ENCODE assay signal across 8 cellular contexts in the genomic region with DNA sequence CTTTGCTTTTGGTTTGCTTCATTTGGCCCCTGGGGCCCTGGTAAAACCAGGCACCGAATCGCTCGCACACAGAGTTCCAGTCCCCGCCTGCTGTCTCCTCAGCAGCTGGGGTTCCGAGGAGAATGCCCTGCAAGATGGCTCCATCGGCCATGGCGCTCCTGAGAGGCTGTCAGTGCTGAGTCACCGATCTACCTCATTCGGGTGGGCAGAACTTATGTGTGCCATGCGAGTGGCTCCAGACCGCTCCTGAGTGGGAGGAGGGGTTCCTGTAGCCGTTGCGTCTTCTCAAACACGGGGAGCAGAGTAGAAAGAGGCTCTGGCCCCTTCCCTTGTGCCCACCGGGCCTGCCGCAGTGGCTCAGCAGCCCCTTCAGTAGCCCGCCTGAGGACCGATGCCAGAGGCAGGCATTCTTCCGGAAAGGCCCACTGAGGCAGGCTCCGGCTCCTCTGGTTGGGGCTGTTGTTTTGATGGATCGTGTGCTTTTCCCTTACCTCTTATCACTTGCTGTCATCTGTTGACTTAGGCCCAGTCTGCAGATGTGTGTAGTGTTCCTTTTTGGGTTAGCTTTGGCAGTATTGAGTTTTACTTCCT. TPM values are rescaled to one million over a fixed set of nuclear protein-coding genes. Genes with fewer than 3 reads are reported as not detected.
DNase-seq lines count a peak whose midpoint lies in the region; ATAC-seq and TF ChIP-seq lines count a peak whose summit lies in the region.

No MANE protein-coding gene starts in this region.

- peak; percentile 69 for DNase-seq in GM10248 (ENCODE audit: extremely low spot score)
- DNase-seq in activated T-cell treated with anti-CD3 and anti-CD28 coated beads, Interleukin-2, amount 50 U/mL, for 24 hours = peak; percentile 84
- DNase-seq in fibroblast of gingiva (ENCODE audit: low read depth) = peak; percentile 74
- DNase-seq in non-pigmented ciliary epithelial cell (ENCODE audit: low read depth) = peak; percentile 51
- DNase-seq in testis = peak; percentile 70
- DNase-seq in NCI-H510A (lab: John Stamatoyannopoulos, UW) = no peak

- peak overlapping the region; percentile 99 for H3K4me3 Mint-ChIP-seq in activated T-cell treated with anti-CD3 and anti-CD28 coated beads, Interleukin-2, amount 50 U/mL, for 24 hours

- peak; percentile 26 for ATAC-seq in HG02623 (IDR thresholded peaks at IDR 0.05; ENCODE audit: unreplicated experiment)

- intact Hi-C loops in testis (cut with DNase I; ENCODE audit: low total_unique reads) = no loop called here

- TF ChIP-seq POLR2A in testis (IDR thresholded peaks at IDR 0.05) = no peak

- POLR2A ChIA-PET in GM10248 (lab: Yijun Ruan, JAX) = interaction anchor here (2.5 kb wide), 1 partner anchor 10 kb away, joined by 13 read pairs; no protein-coding TSS in a partner anchor

- no peaks in the 10 kb centered on the region for H3F3A ChIP-seq in OCI-LY1 (ENCODE audit: insufficient read depth, low read length)

- H3K79me2 ChIP-seq in OCI-LY1 (ENCODE audit: insufficient read depth, low read length) = peaks cover 11% of the 10 kb centered on the region; the same call in 1 of the 2 replicates

- H4K20me1 ChIP-seq in OCI-LY1 (ENCODE audit: insufficient read depth, low read length) = no peaks in the 10 kb centered on the region

- CTCF ChIA-PET in GM10248 (lab: Yijun Ruan, JAX) = interaction anchor here (6.6 kb wide), 1 partner anchor 12 kb away, joined by 78 read pairs; the partner anchor contains the start of gene SMARCD3

- peaks cover 54% of the 10 kb centered on the region for H3K36me3 Mint-ChIP-seq in activated T-cell treated with anti-CD3 and anti-CD28 coated beads, Interleukin-2, amount 50 U/mL, for 24 hours (ENCODE audit: low read depth)

- H3K36me3 ChIP-seq in OCI-LY1 (ENCODE audit: insufficient read depth, low read length) (peaks cover 47% of the 10 kb centered on the region), testis (ENCODE audit: low read depth, missing control alignments) (no peaks in the 10 kb centered on the region)

- H3K4me1 Mint-ChIP-seq in activated T-cell treated with anti-CD3 and anti-CD28 coated beads, Interleukin-2, amount 50 U/mL, for 24 hours (ENCODE audit: low read depth) = peaks cover 38% of the 10 kb centered on the region

- no peak overlapping the region for H2AFZ ChIP-seq in OCI-LY1 (ENCODE audit: low read length)

- H3K4me1 ChIP-seq in OCI-LY1 (ENCODE audit: insufficient read depth, low read length, severe bottlenecking) = peaks cover 21% of the 10 kb centered on the region
- H3K4me1 ChIP-seq in testis = peaks cover 15% of the 10 kb centered on the region

- no peaks in the 10 kb centered on the region for H3K9me3 Mint-ChIP-seq in activated T-cell treated with anti-CD3 and anti-CD28 coated beads, Interleukin-2, amount 50 U/mL, for 24 hours

- peak overlapping the region; percentile 96 for H3K4me2 ChIP-seq in OCI-LY1 (ENCODE audit: low read length)

- TF ChIP-seq CTCF in GM10248 (IDR thresholded peaks at IDR 0.05; ENCODE audit: control extremely low read depth, extremely low read depth, low read depth, missing control alignments) (no peak), OCI-LY1 (IDR thresholded peaks at IDR 0.05; ENCODE audit: low read length) (no peak), testis (IDR thresholded peaks at IDR 0.05) (no peak)

- peak overlapping the region; percentile 91 for H3K4me3 ChIP-seq in OCI-LY1 (ENCODE audit: low read depth, low read length, poor library complexity, severe bottlenecking)
- H3K4me3 ChIP-seq in testis = peak overlapping the region; percentile 70 to 99

- no peaks in the 10 kb centered on the region for H3K27me3 Mint-ChIP-seq in activated T-cell treated with anti-CD3 and anti-CD28 coated beads, Interleukin-2, amount 50 U/mL, for 24 hours

- H3K9ac ChIP-seq in OCI-LY1 (ENCODE audit: low read length) = peak overlapping the region; percentile 93

- H3K9me2 ChIP-seq in OCI-LY1 (ENCODE audit: low read depth, low read length) = no peaks in the 10 kb centered on the region

- 13 to 19% methylated on average over 12 to 21 of the region's 21 CpGs for WGBS in testis, 2 donors

- H3K27ac ChIP-seq in OCI-LY1 (ENCODE audit: low read depth, low read length, poor library complexity, severe bottlenecking) (peak overlapping the region; percentile 10), testis (peak overlapping the region; percentile 53 to 78)

- no peaks in the 10 kb centered on the region for H3K9me3 ChIP-seq in OCI-LY1 (ENCODE audit: low read length)
- no peaks in the 10 kb centered on the region for H3K9me3 ChIP-seq in testis

- H3K27me3 ChIP-seq in OCI-LY1 (ENCODE audit: insufficient read depth, low read length) (no peaks in the 10 kb centered on the region), testis (no peaks in the 10 kb centered on the region)

- peak overlapping the region; percentile 99 for H3K27ac Mint-ChIP-seq in activated T-cell treated with anti-CD3 and anti-CD28 coated beads, Interleukin-2, amount 50 U/mL, for 24 hours

RNA-seq across cellular contexts. Expression of gene CHPF2, which starts 0.9 kb away (rescaled TPM):
- 10 to 100 TPM; 66.5 to 70.5 TPM for total RNA-seq in testis
- polyA plus RNA-seq in testis (ENCODE audit: insufficient read depth, low read depth, low replicate concordance) = 22.6 TPM

RNA-seq across cellular contexts. Expression of gene ABCF2, which starts 6.2 kb away (rescaled TPM):
- total RNA-seq in testis = 10 to 100 TPM; 44.4 to 49.4 TPM
- polyA plus RNA-seq in testis (ENCODE audit: insufficient read depth, low read depth, low replicate concordance) = 54.3 TPM

RNA-seq across cellular contexts. Expression of gene SMARCD3, which starts 15.3 kb away (rescaled TPM):
- 100 to 1,000 TPM in 1 of 2 donors, 10 to 100 TPM in 1; 94.0 to 122 TPM for total RNA-seq in testis
- polyA plus RNA-seq in testis (ENCODE audit: insufficient read depth, low read depth, low replicate concordance) = 55.1 TPM

RNA-seq across cellular contexts. Expression of gene H2BK1, which starts 22.9 kb away (rescaled TPM):
- total RNA-seq in testis = not detected
- polyA plus RNA-seq in testis (ENCODE audit: insufficient read depth, low read depth, low replicate concordance) = not detected

RNA-seq across cellular contexts. Expression of gene ASB10, which starts 46.2 kb away (rescaled TPM):
- total RNA-seq in testis = under 1 TPM in 1 of 2 donors, not detected in 1; 0.39 TPM
- polyA plus RNA-seq in testis (ENCODE audit: insufficient read depth, low read depth, low replicate concordance) = 0.18 TPM
